In the genomic region with DNA sequence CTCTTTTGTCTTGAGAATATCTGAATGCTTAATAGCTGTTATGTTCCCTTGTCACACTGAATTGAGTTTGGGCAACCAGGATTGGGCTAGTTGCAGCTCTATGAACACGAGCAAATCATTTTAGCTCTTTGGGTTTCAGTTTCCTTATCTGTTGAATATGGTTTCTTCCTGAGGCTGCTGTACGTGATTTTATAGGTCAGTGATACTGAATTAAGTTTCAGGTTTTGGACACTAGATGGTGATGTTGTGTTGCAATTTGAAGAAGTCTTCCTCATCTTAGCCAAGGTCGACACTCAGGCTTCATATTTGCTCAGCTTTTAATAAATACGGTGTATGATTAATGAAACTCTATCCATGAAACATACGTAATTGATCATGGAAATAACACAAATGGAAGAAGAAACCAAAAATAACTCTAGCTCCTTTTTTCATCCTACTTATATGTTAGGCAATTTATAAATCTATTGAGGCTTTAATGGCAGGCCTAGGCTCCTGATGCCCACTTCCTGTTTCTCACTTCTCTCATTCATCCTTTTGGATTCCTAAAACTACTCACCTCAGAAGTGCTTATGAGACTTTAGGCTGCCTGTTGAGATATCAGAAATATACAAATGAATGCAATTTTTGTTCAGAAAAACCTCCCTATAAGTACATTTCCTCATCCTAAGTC, we compare ENCODE assay signal across 8 cellular contexts.
DNase-seq lines count a peak whose midpoint lies in the region; ATAC-seq and TF ChIP-seq lines count a peak whose summit lies in the region.

No MANE protein-coding gene starts in this region.

- H3K4me3 ChIP-seq in BE2C (ENCODE audit: low read depth, low read length) = no peak overlapping the region

- H3K36me3 ChIP-seq in BE2C = no peaks in the 10 kb centered on the region

- H3K27me3 ChIP-seq in BE2C = peaks cover 27% of the 10 kb centered on the region

- H3K4me1 ChIP-seq in BE2C = peaks cover 4% of the 10 kb centered on the region; the same call in 1 of the 2 replicates

- DNase-seq in BE2C (no peak), NCI-H1105 (lab: John Stamatoyannopoulos, UW) (peak; percentile 29), SK-N-DZ (ENCODE audit: low spot score) (peak; percentile 80), fibroblast of gingiva (ENCODE audit: low read depth) (peak; percentile 2), omental fat pad (ENCODE audit: low spot score) (no peak)
- DNase-seq in stimulated activated CD4-positive, alpha-beta T cell treated with anti-CD3 and anti-CD28 coated beads, Interleukin-1b, Interleukin-23, amount 100 ng/mL, for 48 hours = no peak

- ATAC-seq in GM18508 (IDR thresholded peaks at IDR 0.05; ENCODE audit: insufficient read depth, unreplicated experiment) (peak; percentile 97), HG02852 (IDR thresholded peaks at IDR 0.05; ENCODE audit: unreplicated experiment) (peak; percentile 97), omental fat pad (ENCODE audit: low FRiP score) (peak; percentile 64)

- H3K9me3 ChIP-seq in BE2C = no peaks in the 10 kb centered on the region

- TF ChIP-seq CTCF in BE2C (IDR thresholded peaks at IDR 0.05; ENCODE audit: low read depth, low read length) = peak; percentile 63
- TF ChIP-seq CTCF in omental fat pad (IDR thresholded peaks at IDR 0.05) = no peak

Comparison
In these comparisons a context has a peak if more than half of its experiments do, and no peak if none do; other contexts are left out.
1. DNase-seq: peak in NCI-H1105 (single experiment), SK-N-DZ (single experiment) and fibroblast of gingiva (single experiment); none in BE2C (single experiment), omental fat pad (single experiment) and stimulated activated CD4-positive, alpha-beta T cell treated with anti-CD3 and anti-CD28 coated beads, Interleukin-1b, Interleukin-23, amount 100 ng/mL, for 48 hours (single experiment).
2. Peak in every context shown above with its lines, with median percentiles within 50 percentile points of each other: ATAC-seq.